In genomic region chr2:197453914-197454398, GRCh38 we compare ENCODE assay signal across 8 cellular contexts. TPM values are rescaled to one million over a fixed set of nuclear protein-coding genes. Genes with fewer than 3 reads are reported as not detected.
DNase-seq lines count a peak whose midpoint lies in the region; ATAC-seq, FAIRE-seq and TF ChIP-seq lines count a peak whose summit lies in the region.

No MANE protein-coding gene starts in this region.

- no peaks in the 10 kb centered on the region; the same call in 1 of the 2 replicates for H4K20me1 ChIP-seq in HepG2 (ENCODE audit: insufficient read depth, low read length)

- intact Hi-C loops in HepG2 (cut with micrococcal nuclease; ENCODE audit: unreplicated experiment) (loop anchor here (1.0 to 5.0 kb wide), 5 partner anchors 19 to 253 kb away; partner anchors contain the start of genes HSPD1, MARS2, MOB4 and SF3B1), tibial artery (cut with DNase I; ENCODE audit: low total_unique reads) (loop anchor here (2.0 to 5.0 kb wide), 2 partner anchors 45 to 253 kb away; partner anchors contain the start of genes HSPD1 and MARS2)

- TF ChIP-seq RAD21 in HepG2 (CRISPR knock-in tag; IDR thresholded peaks at IDR 0.05) = no peak

- peaks cover 10 to 11% of the 10 kb centered on the region in 2 donors for H3K36me3 Mint-ChIP-seq in activated T-cell treated with anti-CD3 and anti-CD28 coated beads, Interleukin-2, amount 50 U/mL, for 72 hours (ENCODE audit: insufficient read depth in 2 of 2)

- H3K4me3 ChIP-seq in HepG2 (replicated peaks in 1 of 3; ENCODE audit: insufficient read depth in 1 of 3, low read depth in 2 of 3, low read length in 3 of 3) (peak overlapping the region; percentile 80 to 96 (median 95)), tibial artery (peak overlapping the region; percentile 87 to 96)

- peak in 1 of 2 experiments; percentile 67; a peak in 2 of 4 replicates for TF ChIP-seq EP300 in HepG2 (IDR thresholded peaks at IDR 0.05; ENCODE audit: low read depth in 2 of 2, low read length in 2 of 2)
- TF ChIP-seq EP300 in HepG2 (CRISPR knock-in tag; IDR thresholded peaks at IDR 0.05; ENCODE audit: borderline replicate concordance) = no peak

- TF ChIP-seq CTCF in HepG2 (CRISPR knock-in tag; IDR thresholded peaks at IDR 0.05) (no peak), tibial artery (IDR thresholded peaks at IDR 0.05) (no peak)

- H3K4me1 Mint-ChIP-seq in activated T-cell treated with anti-CD3 and anti-CD28 coated beads, Interleukin-2, amount 50 U/mL, for 72 hours (ENCODE audit: low read depth) = peaks cover 54% of the 10 kb centered on the region

- H3K4me1 ChIP-seq in HepG2 (ENCODE audit: insufficient read depth, low read length) = peaks cover 33% of the 10 kb centered on the region
- peaks cover 0 to 44% (median 18%) of the 10 kb centered on the region in 4 donors for H3K4me1 ChIP-seq in tibial artery

- H3K36me3 ChIP-seq in HepG2 (replicated peaks in 1 of 2; ENCODE audit: control insufficient read depth in 1 of 2, insufficient read depth in 2 of 2, low read length in 2 of 2) (peaks cover 0 to 2% of the 10 kb centered on the region in 2 experiments; a peak in 2 of 5 replicates), tibial artery (no peaks in the 10 kb centered on the region)

- peaks cover 54% of the 10 kb centered on the region for H3K79me2 ChIP-seq in HepG2 (ENCODE audit: insufficient read depth, low read length)

- in situ Hi-C loops in HepG2 (cut with HindIII; ENCODE audit: extremely low pct_ligation_motif_present, low pct_unique_long_range_greater_than_20kb) = no loop called here

- H3K27ac ChIP-seq in caudate nucleus (ENCODE audit: low read depth, low read length) = peak overlapping the region; percentile 91
- H3K27ac ChIP-seq in HepG2 (ENCODE audit: extremely low read length, insufficient read depth, low read length) = peak overlapping the region; percentile 97
- H3K27ac ChIP-seq in tibial artery = peak overlapping the region; percentile 99 to 100

- peak overlapping the region; percentile 98 for H3K9ac ChIP-seq in HepG2 (ENCODE audit: insufficient read depth, low read depth, low read length)

- CTCF ChIA-PET in HepG2 (lab: Yijun Ruan, JAX; ENCODE audit: low intra/inter-chr PET ratio, low total read pairs) = no interaction called here

- no peak for DNase-seq in activated T-cell treated with anti-CD3 and anti-CD28 coated beads, Interleukin-2, amount 50 U/mL, for 72 hours
- DNase-seq in activated T-cell treated with anti-CD3 and anti-CD28 coated beads, Interleukin-2, amount 50 U/mL, for 1 hour = no peak
- DNase-seq in NCI-H2196 treated with DMSO at 0.1 percent for 48 hours (lab: John Stamatoyannopoulos, UW; ENCODE audit: unreplicated experiment) (peak; percentile 58), caudate nucleus (lab: John Stamatoyannopoulos, UW) (peak in 9 of 61 donors; percentile 12 to 60 (median 45)), HepG2 (ENCODE audit: low spot score) (peak; percentile 92), tibial artery (peak; percentile 83 to 90), SW480 (ENCODE audit: low spot score) (no peak)

- no peaks in the 10 kb centered on the region for H3K27me3 Mint-ChIP-seq in activated T-cell treated with anti-CD3 and anti-CD28 coated beads, Interleukin-2, amount 50 U/mL, for 72 hours (ENCODE audit: low read depth)

- H3K9me3 ChIP-seq in HepG2 (ENCODE audit: low read length) = no peaks in the 10 kb centered on the region
- no peaks in the 10 kb centered on the region for H3K9me3 ChIP-seq in tibial artery

- POLR2A ChIA-PET in HepG2 (lab: Yijun Ruan, JAX) = interaction anchor here (1.2 to 8.2 kb wide), 11 partner anchors 12 to 252 kb away, joined by 5 to 306 read pairs (median 32); partner anchors contain the start of genes HSPD1, HSPE1, MARS2 and MOB4

- TF ChIP-seq POLR2A in HepG2 (IDR thresholded peaks at IDR 0.05; ENCODE audit: insufficient read depth in 1 of 2, low read depth in 2 of 2, low read length in 2 of 2) = no peak; a peak in 4 of 4 replicates

- no peak overlapping the region for H2AFZ ChIP-seq in HepG2 (ENCODE audit: low read length)

- FAIRE-seq in HepG2 (lab: Jason Lieb, UNC) = no peak

- H3K27me3 ChIP-seq in HepG2 (ENCODE audit: control insufficient read depth in 1 of 2, insufficient read depth in 2 of 2, low read length in 2 of 2) = no peaks in the 10 kb centered on the region; a peak in 1 of 5 replicates
- H3K27me3 ChIP-seq in tibial artery = no peaks in the 10 kb centered on the region

- peak overlapping the region; percentile 95 to 96 for H3K4me3 Mint-ChIP-seq in activated T-cell treated with anti-CD3 and anti-CD28 coated beads, Interleukin-2, amount 50 U/mL, for 72 hours

- no peaks in the 10 kb centered on the region for H3K9me3 Mint-ChIP-seq in activated T-cell treated with anti-CD3 and anti-CD28 coated beads, Interleukin-2, amount 50 U/mL, for 72 hours

- BruUV-seq in HepG2 (replicated peaks; lab: Mats Ljungman, UMichigan) = no TSS peak

- peak overlapping the region; percentile 93 for H3K4me2 ChIP-seq in HepG2 (ENCODE audit: low read depth, low read length)

- no peak for ATAC-seq in activated T-cell treated with anti-CD3 and anti-CD28 coated beads, Interleukin-2, amount 50 U/mL, for 72 hours (replicated peaks in 1 of 2)
- ATAC-seq in HG02759 (IDR thresholded peaks at IDR 0.05; ENCODE audit: unreplicated experiment) (peak; percentile 31), HepG2 (peak; percentile 59)

- peak overlapping the region; percentile 99 for H3K27ac Mint-ChIP-seq in activated T-cell treated with anti-CD3 and anti-CD28 coated beads, Interleukin-2, amount 50 U/mL, for 72 hours

- 0% methylated on average over 11 of the region's 11 CpGs for WGBS in HepG2 (ENCODE audit: low lambda C conversion rate)

RNA-seq across cellular contexts. Expression of gene COQ10B, which starts 0.6 kb away (rescaled TPM):
- total RNA-seq in activated T-cell treated with anti-CD3 and anti-CD28 coated beads, Interleukin-2, amount 50 U/mL, for 72 hours = 10 to 100 TPM; 24.0 to 25.6 TPM
- total RNA-seq in HepG2 (2016; rRNA removed; fragmentation: Illumina TruSeq; extraction: Trizol) = 34.9 and 41.8 TPM in 2 replicates
- 13.9 and 15.1 TPM in 2 replicates for total RNA-seq in HepG2 (2016; cell fraction: cytosol; rRNA removed; fragmentation: Illumina TruSeq; extraction: Trizol; ENCODE audit: low read depth)
- 36.3 and 46.6 TPM in 2 replicates for total RNA-seq in HepG2 (2016; cell fraction: insoluble cytoplasmic fraction; rRNA removed; fragmentation: Illumina TruSeq; extraction: Trizol)
- 27.0 and 28.4 TPM in 2 replicates for total RNA-seq in HepG2 (2016; cell fraction: membrane; rRNA removed; fragmentation: Illumina TruSeq; extraction: Trizol)
- total RNA-seq in HepG2 (2016; cell fraction: nucleus; rRNA removed; fragmentation: Illumina TruSeq; extraction: Trizol) = 17.9 and 20.6 TPM in 2 replicates
- 4.2 and 4.6 TPM in 2 replicates for polyA plus RNA-seq in HepG2 (2011; rRNA removed)
- polyA plus RNA-seq in HepG2 (2011; cell fraction: cytosol; rRNA removed) = 2.2 and 4.2 TPM in 2 replicates
- polyA plus RNA-seq in HepG2 (2011; cell fraction: nucleus; rRNA removed) = 2.8 and 3.0 TPM in 2 replicates
- polyA plus RNA-seq in HepG2 (2012) = 15.3 and 22.1 TPM in 2 replicates
- polyA plus RNA-seq in HepG2 (2016; cell fraction: cytosol; fragmentation: Illumina TruSeq; extraction: Trizol; ENCODE audit: low read depth) = 3.0 and 3.1 TPM in 2 replicates
- polyA plus RNA-seq in HepG2 (2016; cell fraction: insoluble cytoplasmic fraction; fragmentation: Illumina TruSeq; extraction: Trizol; ENCODE audit: low read depth) = 36.5 and 43.5 TPM in 2 replicates
- 6.5 and 8.6 TPM in 2 replicates for polyA plus RNA-seq in HepG2 (2016; cell fraction: membrane; fragmentation: Illumina TruSeq; extraction: Trizol; ENCODE audit: low read depth)
- polyA plus RNA-seq in HepG2 (2016; cell fraction: nucleus; fragmentation: Illumina TruSeq; extraction: Trizol; ENCODE audit: insufficient read depth, low read depth) = 16.1 and 16.4 TPM in 2 replicates
- 2.2 and 8.1 TPM in 2 replicates for polyA minus RNA-seq in HepG2 (2011; rRNA and poly(A)+ RNA removed; ENCODE audit: low replicate concordance)
- 6.9 and 8.3 TPM in 2 replicates for polyA minus RNA-seq in HepG2 (2011; cell fraction: cytosol; rRNA and poly(A)+ RNA removed)
- polyA minus RNA-seq in HepG2 (2011; cell fraction: nucleus; rRNA and poly(A)+ RNA removed) = 25.2 and 29.4 TPM in 2 replicates

RNA-seq across cellular contexts. Expression of gene SF3B1, which starts 19.1 kb away (rescaled TPM):
- 100 to 1,000 TPM; 272 to 284 TPM for total RNA-seq in activated T-cell treated with anti-CD3 and anti-CD28 coated beads, Interleukin-2, amount 50 U/mL, for 72 hours
- total RNA-seq in HepG2 (2016; rRNA removed; fragmentation: Illumina TruSeq; extraction: Trizol) = 387 and 499 TPM in 2 replicates
- total RNA-seq in HepG2 (2016; cell fraction: cytosol; rRNA removed; fragmentation: Illumina TruSeq; extraction: Trizol; ENCODE audit: low read depth) = 16.2 and 16.5 TPM in 2 replicates
- 367 and 489 TPM in 2 replicates for total RNA-seq in HepG2 (2016; cell fraction: insoluble cytoplasmic fraction; rRNA removed; fragmentation: Illumina TruSeq; extraction: Trizol)
- total RNA-seq in HepG2 (2016; cell fraction: membrane; rRNA removed; fragmentation: Illumina TruSeq; extraction: Trizol) = 49.3 and 53.4 TPM in 2 replicates
- 418 and 502 TPM in 2 replicates for total RNA-seq in HepG2 (2016; cell fraction: nucleus; rRNA removed; fragmentation: Illumina TruSeq; extraction: Trizol)
- 677 and 750 TPM in 2 replicates for polyA plus RNA-seq in HepG2 (2011; rRNA removed)
- 115 and 183 TPM in 2 replicates for polyA plus RNA-seq in HepG2 (2011; cell fraction: cytosol; rRNA removed)
- polyA plus RNA-seq in HepG2 (2011; cell fraction: nucleus; rRNA removed) = 1,965 and 2,535 TPM in 2 replicates
- 375 and 468 TPM in 2 replicates for polyA plus RNA-seq in HepG2 (2012)
- 9.7 and 15.8 TPM in 2 replicates for polyA plus RNA-seq in HepG2 (2016; cell fraction: cytosol; fragmentation: Illumina TruSeq; extraction: Trizol; ENCODE audit: low read depth)
- polyA plus RNA-seq in HepG2 (2016; cell fraction: insoluble cytoplasmic fraction; fragmentation: Illumina TruSeq; extraction: Trizol; ENCODE audit: low read depth) = 424 and 448 TPM in 2 replicates
- polyA plus RNA-seq in HepG2 (2016; cell fraction: membrane; fragmentation: Illumina TruSeq; extraction: Trizol; ENCODE audit: low read depth) = 27.7 and 44.3 TPM in 2 replicates
- polyA plus RNA-seq in HepG2 (2016; cell fraction: nucleus; fragmentation: Illumina TruSeq; extraction: Trizol; ENCODE audit: insufficient read depth, low read depth) = 790 and 818 TPM in 2 replicates
- polyA minus RNA-seq in HepG2 (2011; rRNA and poly(A)+ RNA removed; ENCODE audit: low replicate concordance) = 198 and 376 TPM in 2 replicates
- 123 TPM in 2 replicates for polyA minus RNA-seq in HepG2 (2011; cell fraction: cytosol; rRNA and poly(A)+ RNA removed)
- polyA minus RNA-seq in HepG2 (2011; cell fraction: nucleus; rRNA and poly(A)+ RNA removed) = 1,412 and 1,821 TPM in 2 replicates

RNA-seq across cellular contexts. Expression of gene HSPD1, which starts 45.7 kb away (rescaled TPM):
- total RNA-seq in activated T-cell treated with anti-CD3 and anti-CD28 coated beads, Interleukin-2, amount 50 U/mL, for 72 hours = 100 to 1,000 TPM; 635 to 720 TPM
- 2,610 and 3,898 TPM in 2 replicates for total RNA-seq in HepG2 (2016; rRNA removed; fragmentation: Illumina TruSeq; extraction: Trizol)
- 294 and 363 TPM in 2 replicates for total RNA-seq in HepG2 (2016; cell fraction: cytosol; rRNA removed; fragmentation: Illumina TruSeq; extraction: Trizol; ENCODE audit: low read depth)
- total RNA-seq in HepG2 (2016; cell fraction: insoluble cytoplasmic fraction; rRNA removed; fragmentation: Illumina TruSeq; extraction: Trizol) = 2,668 and 3,847 TPM in 2 replicates
- 777 and 956 TPM in 2 replicates for total RNA-seq in HepG2 (2016; cell fraction: membrane; rRNA removed; fragmentation: Illumina TruSeq; extraction: Trizol)
- 1,442 and 1,577 TPM in 2 replicates for total RNA-seq in HepG2 (2016; cell fraction: nucleus; rRNA removed; fragmentation: Illumina TruSeq; extraction: Trizol)
- 541 and 685 TPM in 2 replicates for polyA plus RNA-seq in HepG2 (2011; rRNA removed)
- 337 and 401 TPM in 2 replicates for polyA plus RNA-seq in HepG2 (2011; cell fraction: cytosol; rRNA removed)
- 282 and 392 TPM in 2 replicates for polyA plus RNA-seq in HepG2 (2011; cell fraction: nucleus; rRNA removed)
- 1,241 and 1,531 TPM in 2 replicates for polyA plus RNA-seq in HepG2 (2012)
- 214 and 254 TPM in 2 replicates for polyA plus RNA-seq in HepG2 (2016; cell fraction: cytosol; fragmentation: Illumina TruSeq; extraction: Trizol; ENCODE audit: low read depth)
- 3,105 and 3,208 TPM in 2 replicates for polyA plus RNA-seq in HepG2 (2016; cell fraction: insoluble cytoplasmic fraction; fragmentation: Illumina TruSeq; extraction: Trizol; ENCODE audit: low read depth)
- 499 and 587 TPM in 2 replicates for polyA plus RNA-seq in HepG2 (2016; cell fraction: membrane; fragmentation: Illumina TruSeq; extraction: Trizol; ENCODE audit: low read depth)
- polyA plus RNA-seq in HepG2 (2016; cell fraction: nucleus; fragmentation: Illumina TruSeq; extraction: Trizol; ENCODE audit: insufficient read depth, low read depth) = 1,541 and 1,640 TPM in 2 replicates
- polyA minus RNA-seq in HepG2 (2011; rRNA and poly(A)+ RNA removed; ENCODE audit: low replicate concordance) = 396 and 646 TPM in 2 replicates
- polyA minus RNA-seq in HepG2 (2011; cell fraction: cytosol; rRNA and poly(A)+ RNA removed) = 759 and 815 TPM in 2 replicates
- 956 and 1,197 TPM in 2 replicates for polyA minus RNA-seq in HepG2 (2011; cell fraction: nucleus; rRNA and poly(A)+ RNA removed)

RNA-seq across cellular contexts. Expression of gene HSPE1, which starts 46.2 kb away (rescaled TPM):
- total RNA-seq in activated T-cell treated with anti-CD3 and anti-CD28 coated beads, Interleukin-2, amount 50 U/mL, for 72 hours = 10 to 100 TPM; 64.9 to 75.0 TPM
- total RNA-seq in HepG2 (2016; rRNA removed; fragmentation: Illumina TruSeq; extraction: Trizol) = 823 and 1,040 TPM in 2 replicates
- 289 and 312 TPM in 2 replicates for total RNA-seq in HepG2 (2016; cell fraction: cytosol; rRNA removed; fragmentation: Illumina TruSeq; extraction: Trizol; ENCODE audit: low read depth)
- total RNA-seq in HepG2 (2016; cell fraction: insoluble cytoplasmic fraction; rRNA removed; fragmentation: Illumina TruSeq; extraction: Trizol) = 818 and 1,177 TPM in 2 replicates
- 277 and 288 TPM in 2 replicates for total RNA-seq in HepG2 (2016; cell fraction: membrane; rRNA removed; fragmentation: Illumina TruSeq; extraction: Trizol)
- total RNA-seq in HepG2 (2016; cell fraction: nucleus; rRNA removed; fragmentation: Illumina TruSeq; extraction: Trizol) = 323 and 352 TPM in 2 replicates
- 200 and 244 TPM in 2 replicates for polyA plus RNA-seq in HepG2 (2011; rRNA removed)
- polyA plus RNA-seq in HepG2 (2011; cell fraction: cytosol; rRNA removed) = 131 and 201 TPM in 2 replicates
- polyA plus RNA-seq in HepG2 (2011; cell fraction: nucleus; rRNA removed) = 67.1 and 99.6 TPM in 2 replicates
- polyA plus RNA-seq in HepG2 (2012) = 555 and 769 TPM in 2 replicates
- 404 and 477 TPM in 2 replicates for polyA plus RNA-seq in HepG2 (2016; cell fraction: cytosol; fragmentation: Illumina TruSeq; extraction: Trizol; ENCODE audit: low read depth)
- 1,596 and 2,077 TPM in 2 replicates for polyA plus RNA-seq in HepG2 (2016; cell fraction: insoluble cytoplasmic fraction; fragmentation: Illumina TruSeq; extraction: Trizol; ENCODE audit: low read depth)
- 353 and 396 TPM in 2 replicates for polyA plus RNA-seq in HepG2 (2016; cell fraction: membrane; fragmentation: Illumina TruSeq; extraction: Trizol; ENCODE audit: low read depth)
- polyA plus RNA-seq in HepG2 (2016; cell fraction: nucleus; fragmentation: Illumina TruSeq; extraction: Trizol; ENCODE audit: insufficient read depth, low read depth) = 750 and 786 TPM in 2 replicates
- 16.5 and 17.8 TPM in 2 replicates for polyA minus RNA-seq in HepG2 (2011; rRNA and poly(A)+ RNA removed; ENCODE audit: low replicate concordance)
- polyA minus RNA-seq in HepG2 (2011; cell fraction: cytosol; rRNA and poly(A)+ RNA removed) = 49.8 and 52.9 TPM in 2 replicates
- 107 and 118 TPM in 2 replicates for polyA minus RNA-seq in HepG2 (2011; cell fraction: nucleus; rRNA and poly(A)+ RNA removed)

Comparison
In these comparisons a context has a peak if more than half of its experiments do, and no peak if none do; other contexts are left out.
1. ATAC-seq: peak in HG02759 (single experiment) and HepG2 (single experiment); none in activated T-cell treated with anti-CD3 and anti-CD28 coated beads, Interleukin-2, amount 50 U/mL, for 72 hours (0 of 2).
2. DNase-seq: peak in NCI-H2196 treated with DMSO at 0.1 percent for 48 hours (single experiment), HepG2 (single experiment) and tibial artery (2 of 2); none in activated T-cell treated with anti-CD3 and anti-CD28 coated beads, Interleukin-2, amount 50 U/mL, for 72 hours (0 of 2), activated T-cell treated with anti-CD3 and anti-CD28 coated beads, Interleukin-2, amount 50 U/mL, for 1 hour (single experiment) and SW480 (single experiment).
3. Peak in every context shown above with its lines, with median percentiles within 50 percentile points of each other: H3K27ac ChIP-seq.